27 cellular contexts compared by ENCODE assay signal in genomic region chr4:63325140-63325539, GRCh38.
"Had no signal": no experiment of that assay in that cellular context is flagged by ENCODE, and none has a peak within 500 bp of the region (broad histone marks: within the 10 kb centered on the region; RNA-seq: fewer than 3 reads in every experiment).

No MANE protein-coding gene starts in this region.

- H3K27ac Mint-ChIP-seq: activated CD4-positive, alpha-beta memory T cell treated with anti-CD3 and anti-CD28 coated beads, Interleukin-2, amount 10 ng/mL, durations not matched to agents 7 days and 5 days; activated CD4-positive, alpha-beta T cell treated with anti-CD3 and anti-CD28 coated beads for 36 hours; activated naive CD4-positive, alpha-beta T cell treated with anti-CD3 and anti-CD28 coated beads, Interleukin-2, amount 10 ng/mL, durations not matched to agents 7 days and 5 days; activated naive CD8-positive, alpha-beta T cell treated with anti-CD3 and anti-CD28 coated beads for 36 hours; activated T-cell treated with anti-CD3 and anti-CD28 coated beads, Interleukin-2, amount 50 U/mL, for 72 hours; activated T-helper 2 cell treated with anti-CD3 and anti-CD28 coated beads, Interferon-gamma antibody, Interleukin-2, Interleukin-4, amounts not matched to agents 10 μg/mL and 5 μg/mL and 100 μg/mL, durations not matched to agents 14 hours and 24 hours and 36 hours had no signal

- H3K27ac ChIP-seq: cardiac muscle cell, KMS-11, Peyer's patch, RWPE1, SJCRH30, WERI-Rb-1 had no signal

- H3K4me3 ChIP-seq: cardiac muscle cell, Peyer's patch, SJCRH30 had no signal

- H3K4me1 Mint-ChIP-seq: activated CD4-positive, alpha-beta memory T cell treated with anti-CD3 and anti-CD28 coated beads, Interleukin-2, amount 10 ng/mL, durations not matched to agents 7 days and 5 days; activated CD4-positive, alpha-beta T cell treated with anti-CD3 and anti-CD28 coated beads for 36 hours; activated naive CD4-positive, alpha-beta T cell treated with anti-CD3 and anti-CD28 coated beads, Interleukin-2, amount 10 ng/mL, durations not matched to agents 7 days and 5 days; activated naive CD8-positive, alpha-beta T cell treated with anti-CD3 and anti-CD28 coated beads for 36 hours had no signal

- H3K9me3 ChIP-seq: SJCRH30, SK-N-SH had no signal

- H3K4me2 ChIP-seq: KMS-11, SK-N-SH had no signal

- H3K4me1 ChIP-seq: Peyer's patch, SJCRH30 had no signal

- ATAC-seq: activated CD4-positive, alpha-beta T cell treated with anti-CD3 and anti-CD28 coated beads for 36 hours; activated T-cell treated with anti-CD3 and anti-CD28 coated beads, Interleukin-2, amount 50 U/mL, for 72 hours had no signal

- H3K4me3 Mint-ChIP-seq: activated CD4-positive, alpha-beta memory T cell treated with anti-CD3 and anti-CD28 coated beads, Interleukin-2, amount 10 ng/mL, durations not matched to agents 7 days and 5 days; activated CD4-positive, alpha-beta T cell treated with anti-CD3 and anti-CD28 coated beads for 36 hours; activated naive CD4-positive, alpha-beta T cell treated with anti-CD3 and anti-CD28 coated beads, Interleukin-2, amount 10 ng/mL, durations not matched to agents 7 days and 5 days; activated naive CD8-positive, alpha-beta T cell treated with anti-CD3 and anti-CD28 coated beads for 36 hours; activated T-cell treated with anti-CD3 and anti-CD28 coated beads, Interleukin-2, amount 50 U/mL, for 72 hours had no signal

- H3K9ac ChIP-seq: KMS-11, SK-N-SH had no signal

- H3K36me3 ChIP-seq: cardiac muscle cell, Peyer's patch, SJCRH30, WERI-Rb-1 had no signal

- H3K27me3 Mint-ChIP-seq: activated CD4-positive, alpha-beta memory T cell treated with anti-CD3 and anti-CD28 coated beads, Interleukin-2, amount 10 ng/mL, durations not matched to agents 7 days and 5 days; activated CD4-positive, alpha-beta T cell treated with anti-CD3 and anti-CD28 coated beads for 36 hours; activated naive CD4-positive, alpha-beta T cell treated with anti-CD3 and anti-CD28 coated beads, Interleukin-2, amount 10 ng/mL, durations not matched to agents 7 days and 5 days; activated naive CD8-positive, alpha-beta T cell treated with anti-CD3 and anti-CD28 coated beads for 36 hours had no signal

- H3K36me3 Mint-ChIP-seq: activated naive CD4-positive, alpha-beta T cell treated with anti-CD3 and anti-CD28 coated beads, Interleukin-2, amount 10 ng/mL, durations not matched to agents 7 days and 5 days; activated naive CD8-positive, alpha-beta T cell treated with anti-CD3 and anti-CD28 coated beads for 36 hours had no signal

- H3K27me3 ChIP-seq: cardiac muscle cell, Peyer's patch, SJCRH30 had no signal

- DNase-seq: activated CD4-positive, alpha-beta memory T cell treated with anti-CD3 and anti-CD28 coated beads, Interleukin-2, amount 10 ng/mL, durations not matched to agents 7 days and 5 days; activated CD4-positive, alpha-beta T cell treated with anti-CD3 and anti-CD28 coated beads for 36 hours; activated CD4-positive, alpha-beta T cell treated with anti-CD3 and anti-CD28 coated beads, Interleukin-2, amount 50 U/mL, for 1 hour; activated gamma-delta T cell treated with Interleukin-2 at 50 U/mL for 16 hours; activated naive CD4-positive, alpha-beta T cell treated with anti-CD3 and anti-CD28 coated beads, Interleukin-2, amount 10 ng/mL, durations not matched to agents 7 days and 5 days; activated naive CD8-positive, alpha-beta T cell treated with anti-CD3 and anti-CD28 coated beads for 36 hours; activated T-cell treated with anti-CD3 and anti-CD28 coated beads, Interleukin-2, amount 50 U/mL, for 72 hours; anterior cingulate cortex; MM.1S; NCI-H1105; NCI-H1436; NCI-H1694 treated with DMSO at 0.1 percent for 48 hours; NCI-H2081; NCI-H510A treated with DMSO at 0.1 percent for 48 hours; NCI-H69; NK-92 treated with Interleukin-12 subunit alpha and Interleukin-12 subunit beta, amount 100 ng/mL, for 24 hours; OCI-M1; Peyer's patch; Right ventricle myocardium superior; SJCRH30; SK-N-SH; T-helper 1 cell; WERI-Rb-1 had no signal
